Comparison of ENCODE assay signal across 27 cellular contexts in genomic region chr7:102975854-102976253, GRCh38.
"Had no signal": no experiment of that assay in that cellular context is flagged by ENCODE, and none has a peak within 500 bp of the region (broad histone marks: within the 10 kb centered on the region; RNA-seq: fewer than 3 reads in every experiment).

No MANE protein-coding gene starts in this region.

- H3K36me3 ChIP-seq: ovary, right lobe of liver, sigmoid colon, stomach, thoracic aorta, thyroid gland, tibial nerve, upper lobe of left lung, vagina had no signal

- H3K4me3 Mint-ChIP-seq: natural killer cell treated with Interleukin-12 subunit alpha and Interleukin-12 subunit beta and Interleukin-15 and Interleukin-18, amount 100 ng/mL, for 72 hours; nephron progenitor cell; neural crest cell; stimulated activated effector memory CD8-positive, alpha-beta T cell treated with anti-CD3 and anti-CD28 coated beads, Interleukin-12 subunit alpha, Interleukin-12 subunit beta, amount 100 ng/mL, for 72 hours; stimulated activated naive B cell treated with anti-CD40 and anti-IgM and Interleukin-4, amounts not matched to agents 10 μg/mL and 1 μg/mL and 100 μg/mL, for 72 hours; stimulated activated naive CD8-positive, alpha-beta T cell treated with anti-CD3 and anti-CD28 coated beads, Interleukin-15, Interleukin-2, amounts not matched to agents 100 ng/mL and 50 ng/mL, for 24 hours had no signal

- H3K27ac Mint-ChIP-seq: natural killer cell treated with Interleukin-12 subunit alpha and Interleukin-12 subunit beta and Interleukin-15 and Interleukin-18, amount 100 ng/mL, for 72 hours; stimulated activated effector memory CD8-positive, alpha-beta T cell treated with anti-CD3 and anti-CD28 coated beads, Interleukin-12 subunit alpha, Interleukin-12 subunit beta, amount 100 ng/mL, for 72 hours; stimulated activated naive CD8-positive, alpha-beta T cell treated with anti-CD3 and anti-CD28 coated beads, Interleukin-15, Interleukin-2, amounts not matched to agents 100 ng/mL and 50 ng/mL, for 24 hours had no signal

- H3K4me1 Mint-ChIP-seq: neural crest cell; stimulated activated effector memory CD8-positive, alpha-beta T cell treated with anti-CD3 and anti-CD28 coated beads, Interleukin-12 subunit alpha, Interleukin-12 subunit beta, amount 100 ng/mL, for 72 hours; stimulated activated naive B cell treated with anti-CD40 and anti-IgM and Interleukin-4, amounts not matched to agents 10 μg/mL and 1 μg/mL and 100 μg/mL, for 72 hours had no signal

- H3K27me3 Mint-ChIP-seq: progenitor cell of endocrine pancreas; stimulated activated naive B cell treated with anti-CD40 and anti-IgM and Interleukin-4, amounts not matched to agents 10 μg/mL and 1 μg/mL and 100 μg/mL, for 72 hours; stimulated activated naive CD8-positive, alpha-beta T cell treated with anti-CD3 and anti-CD28 coated beads, Interleukin-15, Interleukin-2, amounts not matched to agents 100 ng/mL and 50 ng/mL, for 24 hours had no signal

- H3K79me2 ChIP-seq: parathyroid adenoma had no signal

- H3K9ac ChIP-seq: parathyroid adenoma had no signal

- ATAC-seq: natural killer cell treated with Interleukin-12 subunit alpha and Interleukin-12 subunit beta and Interleukin-15 and Interleukin-18, amount 100 ng/mL, for 72 hours; psoas muscle; right cardiac atrium; right lobe of liver; stimulated activated effector memory CD8-positive, alpha-beta T cell treated with anti-CD3 and anti-CD28 coated beads, Interleukin-12 subunit alpha, Interleukin-12 subunit beta, amount 100 ng/mL, for 72 hours; stimulated activated naive B cell treated with anti-CD40 and anti-IgM and Interleukin-4, amounts not matched to agents 10 μg/mL and 1 μg/mL and 100 μg/mL, for 72 hours had no signal

- H2AFZ ChIP-seq: parathyroid adenoma had no signal

- H3K27ac ChIP-seq: ovary, parathyroid adenoma, psoas muscle, right lobe of liver, sigmoid colon, stomach, thoracic aorta, thyroid gland, tibial nerve, upper lobe of left lung, vagina had no signal

- DNase-seq: nephron progenitor cell; occipital lobe; ovary; psoas muscle; right cardiac atrium; right lobe of liver; sigmoid colon; small intestine; stimulated activated CD4-positive, alpha-beta T cell treated with anti-CD3 and anti-CD28 coated beads, Interleukin-15, amount 100 ng/mL, for 24 hours; stimulated activated CD4-positive, alpha-beta T cell treated with anti-CD3 and anti-CD28 coated beads, Interleukin-2, amount 100 ng/mL, for 24 hours; stimulated activated CD4-positive, alpha-beta T cell treated with anti-CD3 and anti-CD28 coated beads, Interleukin-2, amount 100 ng/mL, for 48 hours; stimulated activated CD4-positive, alpha-beta T cell treated with anti-CD3 and anti-CD28 coated beads, Interleukin-4, amount 100 ng/mL, for 24 hours; stimulated activated naive B cell treated with anti-CD40 and anti-IgM and Interleukin-4, amounts not matched to agents 10 μg/mL and 1 μg/mL and 100 μg/mL, for 72 hours; stimulated activated naive CD4-positive, alpha-beta T cell treated with Interleukin-2 at 50 U/mL for 16 hours; stomach; thyroid gland; trophoblast cell had no signal

- H3K4me1 ChIP-seq: parathyroid adenoma, psoas muscle, right lobe of liver, sigmoid colon, stomach, thyroid gland, tibial nerve, upper lobe of left lung, vagina had no signal

- H3K4me3 ChIP-seq: ovary, psoas muscle, right lobe of liver, sigmoid colon, stomach, thoracic aorta, thyroid gland, tibial nerve, upper lobe of left lung, vagina had no signal

- H3K9me3 ChIP-seq: ovary, thoracic aorta, thyroid gland, upper lobe of left lung, vagina had no signal

- H3K36me3 Mint-ChIP-seq: natural killer cell treated with Interleukin-12 subunit alpha and Interleukin-12 subunit beta and Interleukin-15 and Interleukin-18, amount 100 ng/mL, for 72 hours; stimulated activated effector memory CD8-positive, alpha-beta T cell treated with anti-CD3 and anti-CD28 coated beads, Interleukin-12 subunit alpha, Interleukin-12 subunit beta, amount 100 ng/mL, for 72 hours; stimulated activated naive B cell treated with anti-CD40 and anti-IgM and Interleukin-4, amounts not matched to agents 10 μg/mL and 1 μg/mL and 100 μg/mL, for 72 hours had no signal

- H3K9me3 Mint-ChIP-seq: natural killer cell treated with Interleukin-12 subunit alpha and Interleukin-12 subunit beta and Interleukin-15 and Interleukin-18, amount 100 ng/mL, for 72 hours; stimulated activated effector memory CD8-positive, alpha-beta T cell treated with anti-CD3 and anti-CD28 coated beads, Interleukin-12 subunit alpha, Interleukin-12 subunit beta, amount 100 ng/mL, for 72 hours; stimulated activated naive CD8-positive, alpha-beta T cell treated with anti-CD3 and anti-CD28 coated beads, Interleukin-15, Interleukin-2, amounts not matched to agents 100 ng/mL and 50 ng/mL, for 24 hours had no signal

- H3K27me3 ChIP-seq: ovary, right lobe of liver, sigmoid colon, stomach, thyroid gland, tibial nerve, upper lobe of left lung, vagina had no signal
